Comparison of ENCODE assay signal across 8 cellular contexts in genomic region chr2:50143822-50144575, GRCh38.
DNase-seq lines count a peak whose midpoint lies in the region; ATAC-seq and TF ChIP-seq lines count a peak whose summit lies in the region.

No MANE protein-coding gene starts in this region.

- H3K4me3 ChIP-seq in left ventricle myocardium inferior (peak overlapping the region; percentile 58), gastrocnemius medialis (peak overlapping the region in 3 of 4 donors; percentile 21 to 27 (median 23))

- H3K9me3 Mint-ChIP-seq in activated T-helper 17 cell treated with anti-CD3 and anti-CD28 coated beads, Interleukin-2, amount 50 U/mL, for 72 hours, result no peaks in the 10 kb centered on the region

- TF ChIP-seq POLR2A in gastrocnemius medialis (IDR thresholded peaks at IDR 0.05), result no peak

- peak overlapping the region; percentile 52 for H3K4me3 Mint-ChIP-seq in activated T-helper 17 cell treated with anti-CD3 and anti-CD28 coated beads, Interleukin-2, amount 50 U/mL, for 72 hours

- no peaks in the 10 kb centered on the region for H3K9me3 ChIP-seq in left ventricle myocardium inferior (replicated peaks)
- H3K9me3 ChIP-seq in gastrocnemius medialis, result no peaks in the 10 kb centered on the region

- ATAC-seq in GM19463 (IDR thresholded peaks at IDR 0.05; ENCODE audit: unreplicated experiment), result peak; percentile 95
- peak; percentile 98 for ATAC-seq in HG03442 (IDR thresholded peaks at IDR 0.05; ENCODE audit: unreplicated experiment)
- peak; percentile 54 for ATAC-seq in activated T-helper 17 cell treated with anti-CD3 and anti-CD28 coated beads, Interleukin-2, amount 50 U/mL, for 72 hours (replicated peaks)
- no peak for ATAC-seq in gastrocnemius medialis

- H3K36me3 Mint-ChIP-seq in activated T-helper 17 cell treated with anti-CD3 and anti-CD28 coated beads, Interleukin-2, amount 50 U/mL, for 72 hours (ENCODE audit: low read depth), result no peaks in the 10 kb centered on the region

- H3K27me3 Mint-ChIP-seq in activated T-helper 17 cell treated with anti-CD3 and anti-CD28 coated beads, Interleukin-2, amount 50 U/mL, for 72 hours, result no peaks in the 10 kb centered on the region

- H3K4me1 ChIP-seq in left ventricle myocardium inferior (no peaks in the 10 kb centered on the region), gastrocnemius medialis (no peaks in the 10 kb centered on the region)

- peak overlapping the region; percentile 17 for H3K27ac Mint-ChIP-seq in activated T-helper 17 cell treated with anti-CD3 and anti-CD28 coated beads, Interleukin-2, amount 50 U/mL, for 72 hours

- H3K27me3 ChIP-seq in left ventricle myocardium inferior (ENCODE audit: low read depth) (no peaks in the 10 kb centered on the region), gastrocnemius medialis (no peaks in the 10 kb centered on the region)

- no peaks in the 10 kb centered on the region for H3K4me1 Mint-ChIP-seq in activated T-helper 17 cell treated with anti-CD3 and anti-CD28 coated beads, Interleukin-2, amount 50 U/mL, for 72 hours

- TF ChIP-seq CTCF in left ventricle myocardium inferior (IDR thresholded peaks at IDR 0.05; ENCODE audit: borderline replicate concordance), result peak; percentile 72
- peak in 2 of 5 experiments; percentile 20 to 28 for TF ChIP-seq CTCF in gastrocnemius medialis (IDR thresholded peaks at IDR 0.05 in 4 of 5, conservative IDR thresholded peaks at IDR 0.05 in 1 of 5)

- DNase-seq in DMS79 treated with DMSO at 0.1 percent for 48 hours (lab: John Stamatoyannopoulos, UW) (peak; percentile 78), NCI-H460 (ENCODE audit: extremely low read depth, low read depth) (peak; percentile 67), left ventricle myocardium inferior (no peak), gastrocnemius medialis (no peak), GF-D8 (lab: John Stamatoyannopoulos, UW) (no peak)

- in situ Hi-C loops in gastrocnemius medialis (cut with MboI; ENCODE audit: low sequenced_read_pairs in 4 of 4), result no loop called here

- H3K27ac ChIP-seq in left ventricle myocardium inferior (replicated peaks) (peak overlapping the region; percentile 9), gastrocnemius medialis (no peak overlapping the region)

- intact Hi-C loops in left ventricle myocardium inferior (cut with micrococcal nuclease), result loop anchor here (10.0 kb wide), 1 partner anchor 369 kb away; no protein-coding TSS in a partner anchor
- intact Hi-C loops in gastrocnemius medialis (cut with DNase I; ENCODE audit: low total_unique reads), result no loop called here

- H3K36me3 ChIP-seq in left ventricle myocardium inferior (no peaks in the 10 kb centered on the region), gastrocnemius medialis (no peaks in the 10 kb centered on the region)

Comparison
In these comparisons a context has a peak if more than half of its experiments do, and no peak if none do; other contexts are left out.
1. DNase-seq: peak in DMS79 treated with DMSO at 0.1 percent for 48 hours (single experiment) and NCI-H460 (single experiment); none in left ventricle myocardium inferior (single experiment), gastrocnemius medialis (0 of 2) and GF-D8 (single experiment).
2. ATAC-seq: peak in GM19463 (single experiment), HG03442 (single experiment) and activated T-helper 17 cell treated with anti-CD3 and anti-CD28 coated beads, Interleukin-2, amount 50 U/mL, for 72 hours (single experiment); none in gastrocnemius medialis (0 of 2).